ENCODE assay signal across 28 cellular contexts in genomic region chr1:87542697-87543096, GRCh38.
"Had no signal": no experiment of that assay in that cellular context is flagged by ENCODE, and none has a peak within 500 bp of the region (broad histone marks: within the 10 kb centered on the region; RNA-seq: fewer than 3 reads in every experiment).

No MANE protein-coding gene starts in this region.

- H3K4me3 ChIP-seq: stomach, suprapubic skin, testis, thoracic aorta, thyroid gland, tibial artery, tibial nerve, transverse colon, upper lobe of left lung, upper lobe of right lung, uterus, vagina had no signal

- H3K9me3 ChIP-seq: testis, thyroid gland had no signal

- DNase-seq: stimulated activated CD4-positive, alpha-beta T cell treated with anti-CD3 and anti-CD28 coated beads, Interleukin-2, amount 100 ng/mL, for 48 hours; stimulated activated CD4-positive, alpha-beta T cell treated with anti-CD3 and anti-CD28 coated beads, Interleukin-4, amount 100 ng/mL, for 1 hour; stimulated activated CD4-positive, alpha-beta T cell treated with anti-CD3 and anti-CD28 coated beads, Interleukin-4, amount 100 ng/mL, for 24 hours; stimulated activated CD4-positive, alpha-beta T cell treated with anti-CD3 and anti-CD28 coated beads, Interleukin-4, amount 100 ng/mL, for 4 hours; stimulated activated CD8-positive, alpha-beta memory T cell treated with anti-CD3 and anti-CD28 coated beads, Interleukin-4, amount 100 ng/mL, for 48 hours; stimulated activated naive B cell treated with anti-CD40 and anti-IgM and Interleukin-4, amounts not matched to agents 10 μg/mL and 1 μg/mL and 100 μg/mL, for 72 hours; stimulated activated naive CD4-positive, alpha-beta T cell; stimulated activated naive CD4-positive, alpha-beta T cell treated with Interleukin-2 at 50 U/mL for 16 hours; stimulated activated naive CD8-positive, alpha-beta T cell treated with anti-CD3 and anti-CD28 coated beads, Interleukin-15, amount 100 ng/mL, for 72 hours; stimulated activated naive CD8-positive, alpha-beta T cell treated with anti-CD3 and anti-CD28 coated beads, Interleukin-15, Interleukin-2, amounts not matched to agents 100 U/mL and 50 U/mL, for 24 hours; stomach; substantia nigra; testis; thyroid gland; tibial artery; transverse colon; trophoblast cell; upper lobe of left lung; upper lobe of right lung; uterus had no signal

- H3K36me3 Mint-ChIP-seq: stimulated activated effector memory CD8-positive, alpha-beta T cell treated with anti-CD3 and anti-CD28 coated beads, Interleukin-12 subunit alpha, Interleukin-12 subunit beta, amount 100 ng/mL, for 72 hours had no signal

- H3K4me1 Mint-ChIP-seq: stimulated activated effector memory CD8-positive, alpha-beta T cell treated with anti-CD3 and anti-CD28 coated beads, Interleukin-12 subunit alpha, Interleukin-12 subunit beta, amount 100 ng/mL, for 72 hours; stimulated activated memory B cell treated with anti-CD40 and anti-IgM and Interleukin-4, amounts not matched to agents 10 μg/mL and 1 μg/mL and 100 μg/mL, for 72 hours; stimulated activated naive CD8-positive, alpha-beta T cell treated with anti-CD3 and anti-CD28 coated beads, Interleukin-15, amount 100 ng/mL, for 72 hours had no signal

- H3K4me1 ChIP-seq: stomach, suprapubic skin, testis, thyroid gland, tibial artery, tibial nerve, transverse colon, upper lobe of left lung, upper lobe of right lung, uterus, vagina had no signal

- H3K27ac ChIP-seq: stomach, suprapubic skin, testis, thoracic aorta, thyroid gland, tibial artery, tibial nerve, transverse colon, upper lobe of left lung, upper lobe of right lung, uterus, vagina had no signal

- H3K4me3 Mint-ChIP-seq: stimulated activated effector memory CD8-positive, alpha-beta T cell treated with anti-CD3 and anti-CD28 coated beads, Interleukin-12 subunit alpha, Interleukin-12 subunit beta, amount 100 ng/mL, for 72 hours; stimulated activated memory B cell treated with anti-CD40 and anti-IgM and Interleukin-4, amounts not matched to agents 10 μg/mL and 1 μg/mL and 100 μg/mL, for 72 hours; stimulated activated naive B cell treated with anti-CD40 and anti-IgM and Interleukin-4, amounts not matched to agents 10 μg/mL and 1 μg/mL and 100 μg/mL, for 72 hours; stimulated activated naive CD8-positive, alpha-beta T cell treated with anti-CD3 and anti-CD28 coated beads, Interleukin-15, amount 100 ng/mL, for 72 hours; stimulated activated naive CD8-positive, alpha-beta T cell treated with anti-CD3 and anti-CD28 coated beads, Interleukin-15, Interleukin-2, amounts not matched to agents 100 ng/mL and 50 ng/mL, for 24 hours had no signal

- FAIRE-seq: urothelium cell line had no signal

- H3K27me3 Mint-ChIP-seq: stimulated activated memory B cell treated with anti-CD40 and anti-IgM and Interleukin-4, amounts not matched to agents 10 μg/mL and 1 μg/mL and 100 μg/mL, for 72 hours; stimulated activated naive B cell treated with anti-CD40 and anti-IgM and Interleukin-4, amounts not matched to agents 10 μg/mL and 1 μg/mL and 100 μg/mL, for 72 hours; stimulated activated naive CD8-positive, alpha-beta T cell treated with anti-CD3 and anti-CD28 coated beads, Interleukin-15, amount 100 ng/mL, for 72 hours; stimulated activated naive CD8-positive, alpha-beta T cell treated with anti-CD3 and anti-CD28 coated beads, Interleukin-15, Interleukin-2, amounts not matched to agents 100 ng/mL and 50 ng/mL, for 24 hours had no signal

- H3K27ac Mint-ChIP-seq: stimulated activated effector memory CD8-positive, alpha-beta T cell treated with anti-CD3 and anti-CD28 coated beads, Interleukin-12 subunit alpha, Interleukin-12 subunit beta, amount 100 ng/mL, for 72 hours; stimulated activated memory B cell treated with anti-CD40 and anti-IgM and Interleukin-4, amounts not matched to agents 10 μg/mL and 1 μg/mL and 100 μg/mL, for 72 hours; stimulated activated naive B cell treated with anti-CD40 and anti-IgM and Interleukin-4, amounts not matched to agents 10 μg/mL and 1 μg/mL and 100 μg/mL, for 72 hours; stimulated activated naive CD8-positive, alpha-beta T cell treated with anti-CD3 and anti-CD28 coated beads, Interleukin-15, amount 100 ng/mL, for 72 hours; stimulated activated naive CD8-positive, alpha-beta T cell treated with anti-CD3 and anti-CD28 coated beads, Interleukin-15, Interleukin-2, amounts not matched to agents 100 ng/mL and 50 ng/mL, for 24 hours had no signal

- ATAC-seq: stimulated activated effector memory CD8-positive, alpha-beta T cell treated with anti-CD3 and anti-CD28 coated beads, Interleukin-12 subunit alpha, Interleukin-12 subunit beta, amount 100 ng/mL, for 72 hours; stimulated activated memory B cell treated with anti-CD40 and anti-IgM and Interleukin-4, amounts not matched to agents 10 μg/mL and 1 μg/mL and 100 μg/mL, for 72 hours; stimulated activated naive B cell treated with anti-CD40 and anti-IgM and Interleukin-4, amounts not matched to agents 10 μg/mL and 1 μg/mL and 100 μg/mL, for 72 hours; stimulated activated naive CD8-positive, alpha-beta T cell treated with anti-CD3 and anti-CD28 coated beads, Interleukin-15, amount 100 ng/mL, for 72 hours; stimulated activated naive CD8-positive, alpha-beta T cell treated with anti-CD3 and anti-CD28 coated beads, Interleukin-15, Interleukin-2, amounts not matched to agents 100 U/mL and 50 U/mL, for 24 hours; upper lobe of right lung had no signal

- H3K36me3 ChIP-seq: stomach, suprapubic skin, thoracic aorta, thyroid gland, tibial nerve, transverse colon, upper lobe of left lung, upper lobe of right lung, uterus, vagina had no signal

- H3K27me3 ChIP-seq: stomach, suprapubic skin, testis, thyroid gland, tibial artery, tibial nerve, transverse colon, upper lobe of left lung, upper lobe of right lung, uterus, vagina had no signal
